8 cellular contexts compared by ENCODE assay signal in genomic region chr9:133955821-133956411, GRCh38. TPM values are rescaled to one million over a fixed set of nuclear protein-coding genes. Genes with fewer than 3 reads are reported as not detected.
A peak's percentile ranks its signal among the peaks of the same experiment; 100 is the strongest.
DNase-seq lines count a peak whose midpoint lies in the region; ATAC-seq, FAIRE-seq and TF ChIP-seq lines count a peak whose summit lies in the region.

No MANE protein-coding gene starts in this region.

- in situ Hi-C loops in brain microvascular endothelial cell (cut with HindIII; ENCODE audit: low pct_ligation_motif_present, low sequenced_read_pairs) = no loop called here

- peak; percentile 98 for FAIRE-seq in GM12892 (lab: Jason Lieb, UNC)

- peak overlapping the region in 3 of 4 donors; percentile 5 to 20 (median 7) for H3K4me3 ChIP-seq in Peyer's patch
- no peak overlapping the region for H3K4me3 ChIP-seq in brain microvascular endothelial cell (ENCODE audit: low read depth, low read length)
- no peak overlapping the region for H3K4me3 ChIP-seq in mesendoderm (ENCODE audit: low read length)
- no peak overlapping the region for H3K4me3 ChIP-seq in tibial artery
- peak overlapping the region in 1 of 2 donors; percentile 13 for H3K4me3 ChIP-seq in gastroesophageal sphincter

- WGBS in mesendoderm (ENCODE audit: extremely low coverage, insufficient coverage, low lambda C conversion rate) = no CpG with 5 or more reads among the region's 15 CpGs
- no CpG with 5 or more reads among the region's 15 CpGs for WGBS in gastroesophageal sphincter (ENCODE audit: low coverage in 1 of 2), 2 donors

- H3K4me2 ChIP-seq in mesendoderm (ENCODE audit: low read length) = peak overlapping the region; percentile 35

- no peaks in the 10 kb centered on the region for H3K9me3 ChIP-seq in Peyer's patch
- no peaks in the 10 kb centered on the region for H3K9me3 ChIP-seq in tibial artery
- H3K9me3 ChIP-seq in gastroesophageal sphincter = no peaks in the 10 kb centered on the region

- H3K4ac ChIP-seq in mesendoderm (ENCODE audit: low read depth, low read length) = peak overlapping the region; percentile 17

- peak overlapping the region; percentile 72 for H3K18ac ChIP-seq in mesendoderm (ENCODE audit: low read length)

- no peak overlapping the region for H3K23ac ChIP-seq in mesendoderm (ENCODE audit: low read length)

- no peak overlapping the region for H2BK5ac ChIP-seq in mesendoderm (ENCODE audit: low read length)

- H3K56ac ChIP-seq in mesendoderm (ENCODE audit: low read length) = peak overlapping the region; percentile 45

- H3K27ac ChIP-seq in Peyer's patch = peak overlapping the region in 3 of 4 donors; percentile 23 to 84 (median 33)
- peak overlapping the region; percentile 25 for H3K27ac ChIP-seq in brain microvascular endothelial cell
- H3K27ac ChIP-seq in mesendoderm (ENCODE audit: low read depth, low read length) = peak overlapping the region; percentile 79
- no peak overlapping the region for H3K27ac ChIP-seq in tibial artery
- H3K27ac ChIP-seq in gastroesophageal sphincter = peak overlapping the region in 2 of 4 donors; percentile 16 to 56

- no peak overlapping the region for H2BK15ac ChIP-seq in mesendoderm (replicated peaks; ENCODE audit: low read depth)

- no peak overlapping the region for H2AK5ac ChIP-seq in mesendoderm (ENCODE audit: low read length)

- H3K4me1 ChIP-seq in Peyer's patch (peaks cover 0 to 54% (median 42%) of the 10 kb centered on the region in 4 donors), mesendoderm (ENCODE audit: control insufficient read depth, low read depth, low read length) (peaks cover 7% of the 10 kb centered on the region), tibial artery (peaks cover 0 to 24% (median 18%) of the 10 kb centered on the region in 4 donors), gastroesophageal sphincter (peaks cover 0 to 63% (median 23%) of the 10 kb centered on the region in 3 donors)

- TF ChIP-seq CTCF in Peyer's patch (IDR thresholded peaks at IDR 0.05) (no peak), brain microvascular endothelial cell (IDR thresholded peaks at IDR 0.05; ENCODE audit: low read depth, low read length, missing control alignments) (peak; percentile 58), tibial artery (IDR thresholded peaks at IDR 0.05) (no peak), gastroesophageal sphincter (IDR thresholded peaks at IDR 0.05) (no peak)

- H2BK120ac ChIP-seq in mesendoderm (ENCODE audit: low read depth, low read length) = no peak overlapping the region

- H4K8ac ChIP-seq in mesendoderm (ENCODE audit: low read depth, low read length) = no peak overlapping the region

- no peak overlapping the region for H4K5ac ChIP-seq in mesendoderm (ENCODE audit: low read length)

- DNase-seq in GM12892 (ENCODE audit: insufficient read length) = peak; percentile 86
- DNase-seq in Peyer's patch = peak in 2 of 3 donors; percentile 76 to 79
- no peak for DNase-seq in brain microvascular endothelial cell
- peak; percentile 82 for DNase-seq in mesendoderm
- DNase-seq in tibial artery = no peak
- no peak for DNase-seq in mesenteric fat pad (ENCODE audit: low spot score)
- DNase-seq in kidney glomerular epithelial cell (lab: John Stamatoyannopoulos, UW) = no peak

- TF ChIP-seq POLR2A in GM12892 (IDR thresholded peaks at IDR 0.05; ENCODE audit: low read depth, low read length) = peak; percentile 84
- TF ChIP-seq POLR2A in Peyer's patch (IDR thresholded peaks at IDR 0.05) = no peak
- no peak for TF ChIP-seq POLR2A in gastroesophageal sphincter (IDR thresholded peaks at IDR 0.05)

- peaks cover 0 to 5% (median 0%) of the 10 kb centered on the region in 3 donors for H3K36me3 ChIP-seq in Peyer's patch
- H3K36me3 ChIP-seq in brain microvascular endothelial cell (replicated peaks) = no peaks in the 10 kb centered on the region
- no peaks in the 10 kb centered on the region for H3K36me3 ChIP-seq in mesendoderm (ENCODE audit: control insufficient read depth, insufficient read depth, low read length)
- H3K36me3 ChIP-seq in tibial artery = no peaks in the 10 kb centered on the region
- no peaks in the 10 kb centered on the region for H3K36me3 ChIP-seq in gastroesophageal sphincter

- no peak for TF ChIP-seq EP300 in gastroesophageal sphincter (IDR thresholded peaks at IDR 0.05)

- peaks cover 17% of the 10 kb centered on the region for H3K79me1 ChIP-seq in mesendoderm (ENCODE audit: low read length)

- no peaks in the 10 kb centered on the region for H3K27me3 ChIP-seq in Peyer's patch
- H3K27me3 ChIP-seq in brain microvascular endothelial cell (replicated peaks) = no peaks in the 10 kb centered on the region
- H3K27me3 ChIP-seq in mesendoderm (ENCODE audit: insufficient read depth, low read length, poor library complexity) = no peaks in the 10 kb centered on the region
- H3K27me3 ChIP-seq in tibial artery = no peaks in the 10 kb centered on the region
- no peaks in the 10 kb centered on the region for H3K27me3 ChIP-seq in gastroesophageal sphincter

- ATAC-seq in gastroesophageal sphincter = no peak

- peaks cover 5% of the 10 kb centered on the region for H3K79me2 ChIP-seq in mesendoderm (ENCODE audit: control insufficient read depth, insufficient read depth, low read length)

- intact Hi-C loops in tibial artery (cut with DNase I; ENCODE audit: low total_unique reads) = no loop called here

- H3K9ac ChIP-seq in mesendoderm (ENCODE audit: low read length) = peak overlapping the region; percentile 65

RNA-seq across cellular contexts. Expression of gene VAV2, which starts 36.2 kb away (rescaled TPM):
- polyA plus RNA-seq in GM12892 (2012; ENCODE audit: missing spikeins) = 22.2 TPM
- total RNA-seq in Peyer's patch = 10 to 100 TPM; 47.9 to 61.8 (median 58.9) TPM
- polyA plus RNA-seq in mesendoderm (2013, experiment 1 of 2) = 12.2 TPM
- polyA plus RNA-seq in mesendoderm (2013, experiment 2 of 2) = 12.3 TPM
- total RNA-seq in mesenteric fat pad = 19.3 TPM
- total RNA-seq in gastroesophageal sphincter = 10 to 100 TPM in 1 of 4 donors, 1 to 10 TPM in 3; 7.7 to 16.8 (median 8.9) TPM

Comparison
In these comparisons a context has a peak if more than half of its experiments do, and no peak if none do; other contexts are left out.
1. DNase-seq: peak in GM12892 (single experiment), Peyer's patch (2 of 3) and mesendoderm (single experiment); none in brain microvascular endothelial cell (single experiment), tibial artery (0 of 2), mesenteric fat pad (single experiment) and kidney glomerular epithelial cell (single experiment).
2. H3K27ac ChIP-seq: peak in Peyer's patch (3 of 4), brain microvascular endothelial cell (single experiment) and mesendoderm (single experiment); none in tibial artery (0 of 2).
3. H3K4me3 ChIP-seq: peak in Peyer's patch (3 of 4); none in brain microvascular endothelial cell (single experiment), mesendoderm (single experiment) and tibial artery (0 of 2).